2 cellular contexts compared by ENCODE assay signal in genomic region chr10:100750291-100751210, GRCh38.
A peak's percentile ranks its signal among the peaks of the same experiment; 100 is the strongest.
TF ChIP-seq lines count a peak whose summit lies in the region.

No MANE protein-coding gene starts in this region.

TF ChIP-seq in GM23338, 12 proteins besides CTCF, POLR2A, EP300 and RAD21:
- no peak for TF ChIP-seq ZNF462 (CRISPR knock-in tag; IDR thresholded peaks at IDR 0.05)
- peak; percentile 85 for TF ChIP-seq EZH2 (IDR thresholded peaks at IDR 0.05; ENCODE audit: low read depth, unreplicated experiment)
- peak; percentile 53 for TF ChIP-seq EZH2phosphoT487 (IDR thresholded peaks at IDR 0.05; ENCODE audit: unreplicated experiment)
- TF ChIP-seq POLR2AphosphoS5 (IDR thresholded peaks at IDR 0.05; ENCODE audit: low read depth) = no peak
- no peak for TF ChIP-seq ETS1 (IDR thresholded peaks at IDR 0.05)
- TF ChIP-seq JUNB (IDR thresholded peaks at IDR 0.05; ENCODE audit: unreplicated experiment) = no peak
- TF ChIP-seq REST (IDR thresholded peaks at IDR 0.05; ENCODE audit: unreplicated experiment) = no peak

TF ChIP-seq in H1, 55 proteins besides CTCF, POLR2A, EP300 and RAD21:
- TF ChIP-seq RNF2 (IDR thresholded peaks at IDR 0.05; ENCODE audit: borderline replicate concordance, low read depth, low read length, missing control alignments, poor library complexity, severe bottlenecking) = peak; percentile 50
- peak; percentile 91 for TF ChIP-seq EZH2 (IDR thresholded peaks at IDR 0.05; ENCODE audit: low read depth, low read length, severe bottlenecking)
- TF ChIP-seq RFX5 (IDR thresholded peaks at IDR 0.05; ENCODE audit: borderline replicate concordance, low read depth, low read length) = no peak
- TF ChIP-seq SUZ12 (IDR thresholded peaks at IDR 0.05; ENCODE audit: low read length) = peak; percentile 90
